In the genomic region with DNA sequence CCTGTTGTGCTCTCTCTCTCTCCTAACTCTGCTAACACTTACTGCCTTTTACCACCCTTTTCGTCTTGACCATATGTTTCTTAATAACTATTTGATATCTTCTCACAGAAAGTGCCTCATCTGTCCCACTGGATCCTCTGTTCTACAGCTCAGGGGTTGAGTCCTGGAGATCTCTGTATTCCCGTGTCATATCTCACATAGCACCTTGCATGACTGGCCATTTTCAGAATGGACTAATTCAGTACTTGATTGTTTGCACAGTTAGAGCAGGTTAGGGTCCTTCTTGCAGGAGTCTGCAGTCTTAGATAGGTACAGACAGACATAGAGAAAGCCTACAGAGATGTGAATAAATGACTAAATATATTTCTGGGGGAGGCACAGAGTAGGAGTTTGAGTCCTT, we compare ENCODE assay signal across 1 cellular context.
TF ChIP-seq lines count a peak whose summit lies in the region.

No MANE protein-coding gene starts in this region.

TF ChIP-seq in K562, 482 proteins besides CTCF, POLR2A, EP300 and RAD21 (continued from another document and continues in another):
- 0 out of 2 replicates have a peak, but pooled peaks have one; percentile 33 for TF ChIP-seq BACH1 (tag; IDR thresholded peaks at IDR 0.05)
- no peak for TF ChIP-seq SP1 (CRISPR knock-in tag; IDR thresholded peaks at IDR 0.05)
- TF ChIP-seq, protein P1, sequence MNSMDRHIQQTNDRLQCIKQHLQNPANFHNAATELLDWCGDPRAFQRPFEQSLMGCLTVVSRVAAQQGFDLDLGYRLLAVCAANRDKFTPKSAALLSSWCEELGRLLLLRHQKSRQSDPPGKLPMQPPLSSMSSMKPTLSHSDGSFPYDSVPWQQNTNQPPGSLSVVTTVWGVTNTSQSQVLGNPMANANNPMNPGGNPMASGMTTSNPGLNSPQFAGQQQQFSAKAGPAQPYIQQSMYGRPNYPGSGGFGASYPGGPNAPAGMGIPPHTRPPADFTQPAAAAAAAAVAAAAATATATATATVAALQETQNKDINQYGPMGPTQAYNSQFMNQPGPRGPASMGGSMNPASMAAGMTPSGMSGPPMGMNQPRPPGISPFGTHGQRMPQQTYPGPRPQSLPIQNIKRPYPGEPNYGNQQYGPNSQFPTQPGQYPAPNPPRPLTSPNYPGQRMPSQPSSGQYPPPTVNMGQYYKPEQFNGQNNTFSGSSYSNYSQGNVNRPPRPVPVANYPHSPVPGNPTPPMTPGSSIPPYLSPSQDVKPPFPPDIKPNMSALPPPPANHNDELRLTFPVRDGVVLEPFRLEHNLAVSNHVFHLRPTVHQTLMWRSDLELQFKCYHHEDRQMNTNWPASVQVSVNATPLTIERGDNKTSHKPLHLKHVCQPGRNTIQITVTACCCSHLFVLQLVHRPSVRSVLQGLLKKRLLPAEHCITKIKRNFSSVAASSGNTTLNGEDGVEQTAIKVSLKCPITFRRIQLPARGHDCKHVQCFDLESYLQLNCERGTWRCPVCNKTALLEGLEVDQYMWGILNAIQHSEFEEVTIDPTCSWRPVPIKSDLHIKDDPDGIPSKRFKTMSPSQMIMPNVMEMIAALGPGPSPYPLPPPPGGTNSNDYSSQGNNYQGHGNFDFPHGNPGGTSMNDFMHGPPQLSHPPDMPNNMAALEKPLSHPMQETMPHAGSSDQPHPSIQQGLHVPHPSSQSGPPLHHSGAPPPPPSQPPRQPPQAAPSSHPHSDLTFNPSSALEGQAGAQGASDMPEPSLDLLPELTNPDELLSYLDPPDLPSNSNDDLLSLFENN (IDR thresholded peaks at IDR 0.05; ENCODE audit: low read depth in 2 of 2, low read length in 2 of 2) = peak in 1 of 2 experiments; percentile 29; a peak in 1 of 4 replicates
- TF ChIP-seq ETV6 (IDR thresholded peaks at IDR 0.05; ENCODE audit: borderline replicate concordance in 1 of 2, low read depth in 2 of 2, low read length in 1 of 2) = no peak
- TF ChIP-seq ETV6 (CRISPR knock-in tag; IDR thresholded peaks at IDR 0.05; ENCODE audit: borderline replicate concordance) = no peak
- TF ChIP-seq DPF2 (IDR thresholded peaks at IDR 0.05) = peak; percentile 93
- no peak for TF ChIP-seq TEAD1 (CRISPR knock-in tag; IDR thresholded peaks at IDR 0.05)
- TF ChIP-seq, protein P2, sequence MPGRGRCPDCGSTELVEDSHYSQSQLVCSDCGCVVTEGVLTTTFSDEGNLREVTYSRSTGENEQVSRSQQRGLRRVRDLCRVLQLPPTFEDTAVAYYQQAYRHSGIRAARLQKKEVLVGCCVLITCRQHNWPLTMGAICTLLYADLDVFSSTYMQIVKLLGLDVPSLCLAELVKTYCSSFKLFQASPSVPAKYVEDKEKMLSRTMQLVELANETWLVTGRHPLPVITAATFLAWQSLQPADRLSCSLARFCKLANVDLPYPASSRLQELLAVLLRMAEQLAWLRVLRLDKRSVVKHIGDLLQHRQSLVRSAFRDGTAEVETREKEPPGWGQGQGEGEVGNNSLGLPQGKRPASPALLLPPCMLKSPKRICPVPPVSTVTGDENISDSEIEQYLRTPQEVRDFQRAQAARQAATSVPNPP (IDR thresholded peaks at IDR 0.05; ENCODE audit: borderline replicate concordance, insufficient read depth, insufficient read length) = no peak
- TF ChIP-seq ZNF12 (CRISPR knock-in tag; IDR thresholded peaks at IDR 0.05) = no peak
- peak; percentile 17; the same call in 1 of the 2 replicates for TF ChIP-seq NCOA1 (IDR thresholded peaks at IDR 0.05; ENCODE audit: low read depth)
- TF ChIP-seq, protein P3, sequence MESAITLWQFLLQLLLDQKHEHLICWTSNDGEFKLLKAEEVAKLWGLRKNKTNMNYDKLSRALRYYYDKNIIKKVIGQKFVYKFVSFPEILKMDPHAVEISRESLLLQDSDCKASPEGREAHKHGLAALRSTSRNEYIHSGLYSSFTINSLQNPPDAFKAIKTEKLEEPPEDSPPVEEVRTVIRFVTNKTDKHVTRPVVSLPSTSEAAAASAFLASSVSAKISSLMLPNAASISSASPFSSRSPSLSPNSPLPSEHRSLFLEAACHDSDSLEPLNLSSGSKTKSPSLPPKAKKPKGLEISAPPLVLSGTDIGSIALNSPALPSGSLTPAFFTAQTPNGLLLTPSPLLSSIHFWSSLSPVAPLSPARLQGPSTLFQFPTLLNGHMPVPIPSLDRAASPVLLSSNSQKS (CRISPR knock-in tag; IDR thresholded peaks at IDR 0.05) = no peak
- TF ChIP-seq, protein P4, sequence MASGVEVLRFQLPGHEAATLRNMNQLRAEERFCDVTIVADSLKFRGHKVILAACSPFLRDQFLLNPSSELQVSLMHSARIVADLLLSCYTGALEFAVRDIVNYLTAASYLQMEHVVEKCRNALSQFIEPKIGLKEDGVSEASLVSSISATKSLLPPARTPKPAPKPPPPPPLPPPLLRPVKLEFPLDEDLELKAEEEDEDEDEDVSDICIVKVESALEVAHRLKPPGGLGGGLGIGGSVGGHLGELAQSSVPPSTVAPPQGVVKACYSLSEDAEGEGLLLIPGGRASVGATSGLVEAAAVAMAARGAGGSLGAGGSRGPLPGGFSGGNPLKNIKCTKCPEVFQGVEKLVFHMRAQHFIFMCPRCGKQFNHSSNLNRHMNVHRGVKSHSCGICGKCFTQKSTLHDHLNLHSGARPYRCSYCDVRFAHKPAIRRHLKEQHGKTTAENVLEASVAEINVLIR (CRISPR knock-in tag; IDR thresholded peaks at IDR 0.05) = no peak
- peak; percentile 88 for TF ChIP-seq ZNF316 (IDR thresholded peaks at IDR 0.05)
- peak; percentile 69 for TF ChIP-seq NFIC (IDR thresholded peaks at IDR 0.05)
- no peak for TF ChIP-seq PCBP2 (IDR thresholded peaks at IDR 0.05; ENCODE audit: low read depth, low read length, poor library complexity, severe bottlenecking)
- TF ChIP-seq CTBP1 (IDR thresholded peaks at IDR 0.05; ENCODE audit: borderline replicate concordance) = no peak
- no peak for TF ChIP-seq ZKSCAN1 (IDR thresholded peaks at IDR 0.05; ENCODE audit: low read depth, low read length)
- TF ChIP-seq, protein P5, sequence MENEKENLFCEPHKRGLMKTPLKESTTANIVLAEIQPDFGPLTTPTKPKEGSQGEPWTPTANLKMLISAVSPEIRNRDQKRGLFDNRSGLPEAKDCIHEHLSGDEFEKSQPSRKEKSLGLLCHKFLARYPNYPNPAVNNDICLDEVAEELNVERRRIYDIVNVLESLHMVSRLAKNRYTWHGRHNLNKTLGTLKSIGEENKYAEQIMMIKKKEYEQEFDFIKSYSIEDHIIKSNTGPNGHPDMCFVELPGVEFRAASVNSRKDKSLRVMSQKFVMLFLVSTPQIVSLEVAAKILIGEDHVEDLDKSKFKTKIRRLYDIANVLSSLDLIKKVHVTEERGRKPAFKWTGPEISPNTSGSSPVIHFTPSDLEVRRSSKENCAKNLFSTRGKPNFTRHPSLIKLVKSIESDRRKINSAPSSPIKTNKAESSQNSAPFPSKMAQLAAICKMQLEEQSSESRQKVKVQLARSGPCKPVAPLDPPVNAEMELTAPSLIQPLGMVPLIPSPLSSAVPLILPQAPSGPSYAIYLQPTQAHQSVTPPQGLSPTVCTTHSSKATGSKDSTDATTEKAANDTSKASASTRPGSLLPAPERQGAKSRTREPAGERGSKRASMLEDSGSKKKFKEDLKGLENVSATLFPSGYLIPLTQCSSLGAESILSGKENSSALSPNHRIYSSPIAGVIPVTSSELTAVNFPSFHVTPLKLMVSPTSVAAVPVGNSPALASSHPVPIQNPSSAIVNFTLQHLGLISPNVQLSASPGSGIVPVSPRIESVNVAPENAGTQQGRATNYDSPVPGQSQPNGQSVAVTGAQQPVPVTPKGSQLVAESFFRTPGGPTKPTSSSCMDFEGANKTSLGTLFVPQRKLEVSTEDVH (IDR thresholded peaks at IDR 0.05; ENCODE audit: low read depth, partially characterized antibody) = no peak
- no peak for TF ChIP-seq ZNF778 (CRISPR knock-in tag; IDR thresholded peaks at IDR 0.05)
- TF ChIP-seq, protein P6, sequence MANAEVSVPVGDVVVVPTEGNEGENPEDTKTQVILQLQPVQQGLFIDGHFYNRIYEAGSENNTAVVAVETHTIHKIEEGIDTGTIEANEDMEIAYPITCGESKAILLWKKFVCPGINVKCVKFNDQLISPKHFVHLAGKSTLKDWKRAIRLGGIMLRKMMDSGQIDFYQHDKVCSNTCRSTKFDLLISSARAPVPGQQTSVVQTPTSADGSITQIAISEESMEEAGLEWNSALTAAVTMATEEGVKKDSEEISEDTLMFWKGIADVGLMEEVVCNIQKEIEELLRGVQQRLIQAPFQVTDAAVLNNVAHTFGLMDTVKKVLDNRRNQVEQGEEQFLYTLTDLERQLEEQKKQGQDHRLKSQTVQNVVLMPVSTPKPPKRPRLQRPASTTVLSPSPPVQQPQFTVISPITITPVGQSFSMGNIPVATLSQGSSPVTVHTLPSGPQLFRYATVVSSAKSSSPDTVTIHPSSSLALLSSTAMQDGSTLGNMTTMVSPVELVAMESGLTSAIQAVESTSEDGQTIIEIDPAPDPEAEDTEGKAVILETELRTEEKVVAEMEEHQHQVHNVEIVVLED (CRISPR knock-in tag; IDR thresholded peaks at IDR 0.05) = no peak
- no peak for TF ChIP-seq MXI1 (IDR thresholded peaks at IDR 0.05; ENCODE audit: low read depth, low read length)
- peak; percentile 95 for TF ChIP-seq ARID1B (IDR thresholded peaks at IDR 0.05)
- TF ChIP-seq MYC (IDR thresholded peaks at IDR 0.05; ENCODE audit: low read depth, low read length) = no peak
- TF ChIP-seq MYC (CRISPR knock-in tag; IDR thresholded peaks at IDR 0.05; ENCODE audit: borderline replicate concordance, low read depth) = no peak
- TF ChIP-seq, protein P7, sequence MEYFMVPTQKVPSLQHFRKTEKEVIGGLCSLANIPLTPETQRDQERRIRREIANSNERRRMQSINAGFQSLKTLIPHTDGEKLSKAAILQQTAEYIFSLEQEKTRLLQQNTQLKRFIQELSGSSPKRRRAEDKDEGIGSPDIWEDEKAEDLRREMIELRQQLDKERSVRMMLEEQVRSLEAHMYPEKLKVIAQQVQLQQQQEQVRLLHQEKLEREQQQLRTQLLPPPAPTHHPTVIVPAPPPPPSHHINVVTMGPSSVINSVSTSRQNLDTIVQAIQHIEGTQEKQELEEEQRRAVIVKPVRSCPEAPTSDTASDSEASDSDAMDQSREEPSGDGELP (CRISPR knock-in tag; IDR thresholded peaks at IDR 0.05; ENCODE audit: borderline replicate concordance) = no peak
- peak; percentile 92 for TF ChIP-seq NFE2 (IDR thresholded peaks at IDR 0.05; ENCODE audit: low read depth)
- TF ChIP-seq ZNF175 (CRISPR knock-in tag; IDR thresholded peaks at IDR 0.05; ENCODE audit: low read depth) = no peak
- TF ChIP-seq ZNF589 (CRISPR knock-in tag; IDR thresholded peaks at IDR 0.05; ENCODE audit: low read depth) = no peak
- TF ChIP-seq SRF (CRISPR knock-in tag; IDR thresholded peaks at IDR 0.05) = no peak
- TF ChIP-seq ZNF696 (CRISPR knock-in tag; conservative IDR thresholded peaks at IDR 0.05) = no peak
- TF ChIP-seq PHF8 (IDR thresholded peaks at IDR 0.05; ENCODE audit: borderline replicate concordance, low read length) = no peak
- 0 out of 2 replicates have a peak, but pooled peaks have one; percentile 28 for TF ChIP-seq NFE2L1 (tag; IDR thresholded peaks at IDR 0.05; ENCODE audit: borderline replicate concordance, low read depth)
- no peak for TF ChIP-seq ZNF324 (CRISPR knock-in tag; IDR thresholded peaks at IDR 0.05)
- 0 out of 2 replicates have a peak, but pooled peaks have one; percentile 47 for TF ChIP-seq NBN (IDR thresholded peaks at IDR 0.05; ENCODE audit: low read depth)
- TF ChIP-seq BCL6 (CRISPR knock-in tag; IDR thresholded peaks at IDR 0.05) = no peak
- no peak for TF ChIP-seq SPI1 (IDR thresholded peaks at IDR 0.05; ENCODE audit: borderline replicate concordance, low read depth, low read length)
- TF ChIP-seq NFATC3 (IDR thresholded peaks at IDR 0.05) = no peak
- TF ChIP-seq NFYB (IDR thresholded peaks at IDR 0.05; ENCODE audit: extremely low read depth, insufficient read length) = no peak
- TF ChIP-seq KLF16 (IDR thresholded peaks at IDR 0.05) = 0 out of 2 replicates have a peak, but pooled peaks have one; percentile 26
- no peak for TF ChIP-seq DDX20 (tag; IDR thresholded peaks at IDR 0.05; ENCODE audit: low read depth)
- no peak for TF ChIP-seq ZNF830 (CRISPR knock-in tag; IDR thresholded peaks at IDR 0.05)
- peak; percentile 52; the same call in 1 of the 2 replicates for TF ChIP-seq PML (IDR thresholded peaks at IDR 0.05; ENCODE audit: low read length)
- TF ChIP-seq JUND (IDR thresholded peaks at IDR 0.05; ENCODE audit: borderline replicate concordance, low read depth, low read length) = peak; percentile 42; the same call in 1 of the 2 replicates
- no peak; the same call in 2 of the 3 replicates for TF ChIP-seq JUND (tag; IDR thresholded peaks at IDR 0.05; ENCODE audit: borderline replicate concordance, low read depth, low read length)
- TF ChIP-seq RNF2 (IDR thresholded peaks at IDR 0.05) = no peak
- TF ChIP-seq NCOA2 (IDR thresholded peaks at IDR 0.05; ENCODE audit: partially characterized antibody in 2 of 2) = peak in 1 of 2 experiments; percentile 29
- 0 out of 2 replicates have a peak, but pooled peaks have one; percentile 16 for TF ChIP-seq EHMT2 (IDR thresholded peaks at IDR 0.05)
- no peak for TF ChIP-seq TBP (optimal IDR thresholded peaks at IDR 0.05; ENCODE audit: low read depth, low read length)
- TF ChIP-seq EWSR1 (IDR thresholded peaks at IDR 0.05; ENCODE audit: borderline replicate concordance, low read depth, partially characterized antibody) = no peak
- TF ChIP-seq, protein P8, sequence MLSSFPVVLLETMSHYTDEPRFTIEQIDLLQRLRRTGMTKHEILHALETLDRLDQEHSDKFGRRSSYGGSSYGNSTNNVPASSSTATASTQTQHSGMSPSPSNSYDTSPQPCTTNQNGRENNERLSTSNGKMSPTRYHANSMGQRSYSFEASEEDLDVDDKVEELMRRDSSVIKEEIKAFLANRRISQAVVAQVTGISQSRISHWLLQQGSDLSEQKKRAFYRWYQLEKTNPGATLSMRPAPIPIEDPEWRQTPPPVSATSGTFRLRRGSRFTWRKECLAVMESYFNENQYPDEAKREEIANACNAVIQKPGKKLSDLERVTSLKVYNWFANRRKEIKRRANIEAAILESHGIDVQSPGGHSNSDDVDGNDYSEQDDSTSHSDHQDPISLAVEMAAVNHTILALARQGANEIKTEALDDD (IDR thresholded peaks at IDR 0.05) = no peak
- no peak for TF ChIP-seq ZNF436 (CRISPR knock-in tag; IDR thresholded peaks at IDR 0.05)
- TF ChIP-seq, protein P9, sequence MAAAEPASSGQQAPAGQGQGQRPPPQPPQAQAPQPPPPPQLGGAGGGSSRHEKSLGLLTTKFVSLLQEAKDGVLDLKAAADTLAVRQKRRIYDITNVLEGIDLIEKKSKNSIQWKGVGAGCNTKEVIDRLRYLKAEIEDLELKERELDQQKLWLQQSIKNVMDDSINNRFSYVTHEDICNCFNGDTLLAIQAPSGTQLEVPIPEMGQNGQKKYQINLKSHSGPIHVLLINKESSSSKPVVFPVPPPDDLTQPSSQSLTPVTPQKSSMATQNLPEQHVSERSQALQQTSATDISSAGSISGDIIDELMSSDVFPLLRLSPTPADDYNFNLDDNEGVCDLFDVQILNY (CRISPR knock-in tag; IDR thresholded peaks at IDR 0.05) = no peak
- TF ChIP-seq, protein P10, sequence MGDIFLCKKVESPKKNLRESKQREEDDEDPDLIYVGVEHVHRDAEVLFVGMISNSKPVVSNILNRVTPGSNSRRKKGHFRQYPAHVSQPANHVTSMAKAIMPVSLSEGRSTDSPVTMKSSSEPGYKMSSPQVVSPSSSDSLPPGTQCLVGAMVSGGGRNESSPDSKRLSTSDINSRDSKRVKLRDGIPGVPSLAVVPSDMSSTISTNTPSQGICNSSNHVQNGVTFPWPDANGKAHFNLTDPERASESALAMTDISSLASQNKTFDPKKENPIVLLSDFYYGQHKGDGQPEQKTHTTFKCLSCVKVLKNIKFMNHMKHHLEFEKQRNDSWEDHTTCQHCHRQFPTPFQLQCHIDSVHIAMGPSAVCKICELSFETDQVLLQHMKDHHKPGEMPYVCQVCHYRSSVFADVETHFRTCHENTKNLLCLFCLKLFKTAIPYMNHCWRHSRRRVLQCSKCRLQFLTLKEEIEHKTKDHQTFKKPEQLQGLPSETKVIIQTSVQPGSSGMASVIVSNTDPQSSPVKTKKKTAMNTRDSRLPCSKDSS (IDR thresholded peaks at IDR 0.05; ENCODE audit: low read depth, partially characterized antibody) = no peak
- TF ChIP-seq KDM2B (CRISPR knock-in tag; IDR thresholded peaks at IDR 0.05) = no peak
